Comparison of ENCODE assay signal across 8 cellular contexts in genomic region chr15:83436513-83437158, GRCh38. TPM values are rescaled to one million over a fixed set of nuclear protein-coding genes. Genes with fewer than 3 reads are reported as not detected.
DNase-seq lines count a peak whose midpoint lies in the region; ATAC-seq and TF ChIP-seq lines count a peak whose summit lies in the region.

No MANE protein-coding gene starts in this region.

- no peaks in the 10 kb centered on the region for H3K27me3 ChIP-seq in mammary epithelial cell (ENCODE audit: insufficient read depth, low read length)
- no peaks in the 10 kb centered on the region for H3K27me3 ChIP-seq in mesendoderm (ENCODE audit: insufficient read depth, low read length, poor library complexity)

- TF ChIP-seq CTCF in mammary epithelial cell (conservative IDR thresholded peaks at IDR 0.05 in 1 of 2, IDR thresholded peaks at IDR 0.05 in 1 of 2; ENCODE audit: extremely low read depth in 1 of 2, insufficient read depth in 1 of 2, low read depth in 1 of 2, low read length in 2 of 2), result peak; percentile 64 to 70

- no peak overlapping the region for H2AK5ac ChIP-seq in mesendoderm (ENCODE audit: low read length)

- H4K8ac ChIP-seq in mesendoderm (ENCODE audit: low read depth, low read length), result no peak overlapping the region

- H3K56ac ChIP-seq in mesendoderm (ENCODE audit: low read length), result no peak overlapping the region

- 18% methylated on average over 6 of the region's 6 CpGs for WGBS in mammary epithelial cell (ENCODE audit: low coverage, missing lambda C conversion rate)
- WGBS in mesendoderm (ENCODE audit: extremely low coverage, insufficient coverage, low lambda C conversion rate), result no CpG with 5 or more reads among the region's 6 CpGs

- no peak overlapping the region for H3K4me3 ChIP-seq in mammary epithelial cell (replicated peaks in 1 of 3; ENCODE audit: insufficient read depth in 1 of 3, low read depth in 2 of 3, low read length in 3 of 3)
- H3K4me3 ChIP-seq in mesendoderm (ENCODE audit: low read length), result no peak overlapping the region

- H3K36me3 ChIP-seq in mammary epithelial cell (ENCODE audit: insufficient read depth, low read length), result no peaks in the 10 kb centered on the region
- H3K36me3 ChIP-seq in mesendoderm (ENCODE audit: control insufficient read depth, insufficient read depth, low read length), result no peaks in the 10 kb centered on the region

- in situ Hi-C loops in mammary epithelial cell (cut with MboI; ENCODE audit: low sequenced_read_pairs in 2 of 2), result loop anchor here (5.0 to 25.0 kb wide), 3 partner anchors 121 to 601 kb away; no protein-coding TSS in a partner anchor

- dilution Hi-C loops in mammary epithelial cell (cut with HindIII; ENCODE audit: low sequenced_read_pairs), result no loop called here

- no peak overlapping the region for H3K23ac ChIP-seq in mesendoderm (ENCODE audit: low read length)

- H3K4me2 ChIP-seq in mammary epithelial cell (ENCODE audit: insufficient read depth, low read depth, low read length), result no peak overlapping the region
- H3K4me2 ChIP-seq in mesendoderm (ENCODE audit: low read length), result no peak overlapping the region

- H3K27ac ChIP-seq in mammary epithelial cell (ENCODE audit: insufficient read depth, low read depth, low read length) (no peak overlapping the region), mesendoderm (ENCODE audit: low read depth, low read length) (no peak overlapping the region)

- ATAC-seq in HG03432 (IDR thresholded peaks at IDR 0.05; ENCODE audit: unreplicated experiment) (no peak), GM21723 (IDR thresholded peaks at IDR 0.05; ENCODE audit: unreplicated experiment) (no peak), HG03135 (IDR thresholded peaks at IDR 0.05; ENCODE audit: unreplicated experiment) (no peak)

- CTCF ChIA-PET in mammary epithelial cell (lab: Charles Lee; ENCODE audit: low non-redundant PET), result interaction anchor here (0.6 to 1.4 kb wide), 3 partner anchors 115 to 188 kb away, joined by 5 to 19 read pairs (median 5); no protein-coding TSS in a partner anchor

- no peaks in the 10 kb centered on the region for H3K9me3 ChIP-seq in mammary epithelial cell (replicated peaks; ENCODE audit: insufficient read depth, low read length)

- H3K4ac ChIP-seq in mesendoderm (ENCODE audit: low read depth, low read length), result no peak overlapping the region

- no peaks in the 10 kb centered on the region for H4K20me1 ChIP-seq in mammary epithelial cell (ENCODE audit: insufficient read depth, low read length)

- H3K4me1 ChIP-seq in mammary epithelial cell (ENCODE audit: insufficient read depth, low read length), result no peaks in the 10 kb centered on the region
- no peaks in the 10 kb centered on the region for H3K4me1 ChIP-seq in mesendoderm (ENCODE audit: control insufficient read depth, low read depth, low read length)

- H3K9ac ChIP-seq in mammary epithelial cell (ENCODE audit: insufficient read depth, low read length), result no peak overlapping the region
- H3K9ac ChIP-seq in mesendoderm (ENCODE audit: low read length), result no peak overlapping the region

- H4K5ac ChIP-seq in mesendoderm (ENCODE audit: low read length), result no peak overlapping the region

- intact Hi-C loops in mammary epithelial cell (cut with micrococcal nuclease), result loop anchor here (1.0 to 2.0 kb wide), 4 partner anchors 56 to 425 kb away; partner anchors contain the start of gene C15orf40

- H3K79me2 ChIP-seq in mammary epithelial cell (ENCODE audit: insufficient read depth, low read length) (no peaks in the 10 kb centered on the region), mesendoderm (ENCODE audit: control insufficient read depth, insufficient read depth, low read length) (no peaks in the 10 kb centered on the region)

- H2AFZ ChIP-seq in mammary epithelial cell (ENCODE audit: low read depth, low read length), result no peak overlapping the region

- H2BK120ac ChIP-seq in mesendoderm (ENCODE audit: low read depth, low read length), result no peak overlapping the region

- no peaks in the 10 kb centered on the region for H3K79me1 ChIP-seq in mesendoderm (ENCODE audit: low read length)

- no peak overlapping the region for H2BK15ac ChIP-seq in mesendoderm (replicated peaks; ENCODE audit: low read depth)

- no TSS peak for BruUV-seq in mammary epithelial cell (replicated peaks; lab: Mats Ljungman, UMichigan)

- no peak overlapping the region for H3K18ac ChIP-seq in mesendoderm (ENCODE audit: low read length)

- no peak overlapping the region for H2BK5ac ChIP-seq in mesendoderm (ENCODE audit: low read length)

- peak; percentile 54 for DNase-seq in EH (ENCODE audit: low read depth)
- DNase-seq in M059J (ENCODE audit: low read depth), result peak; percentile 54
- DNase-seq in mammary epithelial cell, result peak; percentile 61
- DNase-seq in mesendoderm, result peak; percentile 44
- DNase-seq in CD1c-positive myeloid dendritic cell (ENCODE audit: extremely low spot score), result no peak

RNA-seq across cellular contexts. Expression of gene SH3GL3, which starts 10.5 kb away (rescaled TPM):
- total RNA-seq in M059J (2014; rRNA removed; shearing (Covaris generic)), result 0.27 TPM in 1 of 2 replicates, not detected in the other
- total RNA-seq in mammary epithelial cell, result under 1 TPM in 1 of 2 donors, not detected in 1; 0.40 TPM
- 0.16 TPM for polyA plus RNA-seq in mammary epithelial cell
- not detected for polyA minus RNA-seq in mammary epithelial cell
- 12.0 TPM for polyA plus RNA-seq in mesendoderm (2013, experiment 1 of 2)
- 12.7 TPM for polyA plus RNA-seq in mesendoderm (2013, experiment 2 of 2)
